Comparison of ENCODE assay signal across 37 cellular contexts in genomic region chr20:61594198-61594597, GRCh38.
"Had no signal": no experiment of that assay in that cellular context is flagged by ENCODE, and none has a peak within 500 bp of the region (broad histone marks: within the 10 kb centered on the region; RNA-seq: fewer than 3 reads in every experiment).

No MANE protein-coding gene starts in this region.

- H3K4me1 ChIP-seq: adrenal gland, body of pancreas, breast epithelium had no signal

- H3K4me1 Mint-ChIP-seq: activated B cell treated with CpG ODN at 0.5 μM for 24 hours; activated CD4-positive, alpha-beta T cell treated with anti-CD3 and anti-CD28 coated beads, Interleukin-2, amount 10 ng/mL, durations not matched to agents 24 days and 14 days; activated naive CD8-positive, alpha-beta T cell treated with anti-CD3 and anti-CD28 coated beads for 36 hours; activated T-helper 17 cell treated with anti-CD3 and anti-CD28 coated beads, Interleukin-2, amount 50 U/mL, for 72 hours; central memory CD8-positive, alpha-beta T cell had no signal

- DNase-seq: activated B cell treated with CpG ODN at 0.5 μM for 24 hours; activated CD4-positive, alpha-beta memory T cell treated with anti-CD3 and anti-CD28 coated beads for 36 hours; activated CD4-positive, alpha-beta T cell treated with anti-CD3 and anti-CD28 coated beads for 4 hours; activated CD4-positive, alpha-beta T cell treated with anti-CD3 and anti-CD28 coated beads, Interleukin-2, amount 10 ng/mL, durations not matched to agents 24 days and 14 days; activated CD4-positive, alpha-beta T cell treated with anti-CD3 and anti-CD28 coated beads, Interleukin-2, amount 50 U/mL, for 1 hour; activated CD4-positive, alpha-beta T cell treated with anti-CD3 and anti-CD28 coated beads, Interleukin-2, amount 50 U/mL, for 4 hours; activated CD4-positive, CD25-positive, alpha-beta regulatory T cell treated with anti-CD3 and anti-CD28 coated beads, Interleukin-2, amount 50 U/mL, for 72 hours; activated CD8-positive, alpha-beta memory T cell treated with anti-CD3 and anti-CD28 coated beads, Interleukin-2, amount 50 U/mL, for 4 hours; activated CD8-positive, alpha-beta T cell treated with anti-CD3 and anti-CD28 coated beads for 36 hours; activated effector memory CD4-positive, alpha-beta T cell treated with anti-CD3 and anti-CD28 coated beads, Interleukin-2, amount 50 U/mL, for 16 hours; activated gamma-delta T cell treated with Interleukin-2 at 50 U/mL for 16 hours; activated naive CD4-positive, alpha-beta T cell; activated naive CD4-positive, alpha-beta T cell treated with anti-CD3 and anti-CD28 coated beads for 36 hours; activated naive CD4-positive, alpha-beta T cell treated with anti-CD3 and anti-CD28 coated beads, Interleukin-2, amount 50 U/mL, for 16 hours; activated naive CD8-positive, alpha-beta T cell treated with anti-CD3 and anti-CD28 coated beads for 36 hours; activated T-cell treated with anti-CD3 and anti-CD28 coated beads for 4 hours; activated T-cell treated with anti-CD3 and anti-CD28 coated beads, Interleukin-2, amount 50 U/mL, for 1 hour; activated T-cell treated with anti-CD3 and anti-CD28 coated beads, Interleukin-2, amount 50 U/mL, for 4 hours; activated T-cell treated with anti-CD3 and anti-CD28 coated beads, Interleukin-2, amount 50 U/mL, for 72 hours; adrenal gland; amniotic stem cell; body of pancreas; brain microvascular endothelial cell; cerebellar nuclear complex; T-helper 1 cell; T-helper 2 cell; T-helper 9 cell had no signal

- H3K27ac ChIP-seq: adrenal gland, body of pancreas, brain microvascular endothelial cell, breast epithelium, VCaP had no signal

- H3K9me3 Mint-ChIP-seq: activated CD4-positive, alpha-beta T cell treated with anti-CD3 and anti-CD28 coated beads, Interleukin-2, amount 10 ng/mL, durations not matched to agents 24 days and 14 days had no signal

- ATAC-seq: activated CD8-positive, alpha-beta T cell treated with anti-CD3 and anti-CD28 coated beads for 36 hours; activated naive CD4-positive, alpha-beta T cell treated with anti-CD3 and anti-CD28 coated beads, Interleukin-2, amount 50 U/mL, for 72 hours; activated T-cell treated with anti-CD3 and anti-CD28 coated beads, Interleukin-2, amount 50 U/mL, for 4 hours; activated T-cell treated with anti-CD3 and anti-CD28 coated beads, Interleukin-2, amount 50 U/mL, for 72 hours; activated T-helper 17 cell treated with anti-CD3 and anti-CD28 coated beads, Interleukin-2, amount 50 U/mL, for 72 hours; body of pancreas had no signal

- H3K27ac Mint-ChIP-seq: activated B cell treated with CpG ODN at 0.5 μM for 24 hours; activated CD4-positive, alpha-beta memory T cell treated with anti-CD3 and anti-CD28 coated beads for 36 hours; activated CD4-positive, alpha-beta T cell treated with anti-CD3 and anti-CD28 coated beads, Interleukin-2, amount 10 ng/mL, durations not matched to agents 24 days and 14 days; activated CD8-positive, alpha-beta T cell treated with anti-CD3 and anti-CD28 coated beads for 36 hours; activated naive CD4-positive, alpha-beta T cell treated with anti-CD3 and anti-CD28 coated beads for 36 hours; activated naive CD4-positive, alpha-beta T cell treated with anti-CD3 and anti-CD28 coated beads, Interleukin-2, amount 50 U/mL, for 72 hours; activated naive CD8-positive, alpha-beta T cell treated with anti-CD3 and anti-CD28 coated beads for 36 hours; activated T-cell treated with anti-CD3 and anti-CD28 coated beads, Interleukin-2, amount 50 U/mL, for 72 hours; activated T-helper 1 cell treated with anti-CD3 and anti-CD28 coated beads, Interleukin-12 subunit alpha, Interleukin-12 subunit beta, Interleukin-2, Interleukin-4 antibody, amounts not matched to agents 30 ng/mL and 10 ng/mL and 1 ng/mL, durations not matched to agents 14 hours and 24 hours and 36 hours; activated T-helper 17 cell treated with anti-CD3 and anti-CD28 coated beads, Interleukin-2, amount 50 U/mL, for 72 hours; T-helper 1 cell treated with Interleukin-12 subunit alpha and Interleukin-12 subunit beta and Interleukin-4 antibody, amounts not matched to agents 30 μg/mL and 1 μg/mL, for 36 hours; T-helper 2 cell treated with Interferon-gamma antibody and Interleukin-4, amounts not matched to agents 5 μg/mL and 100 μg/mL, for 36 hours had no signal

- H3K36me3 ChIP-seq: adrenal gland, brain microvascular endothelial cell, breast epithelium had no signal

- FAIRE-seq: astrocyte, TTC549 had no signal

- H3K9me3 ChIP-seq: adrenal gland had no signal

- H3K4me3 Mint-ChIP-seq: activated B cell treated with CpG ODN at 0.5 μM for 24 hours; activated CD4-positive, alpha-beta memory T cell treated with anti-CD3 and anti-CD28 coated beads for 36 hours; activated CD4-positive, alpha-beta T cell treated with anti-CD3 and anti-CD28 coated beads, Interleukin-2, amount 10 ng/mL, durations not matched to agents 24 days and 14 days; activated CD8-positive, alpha-beta T cell treated with anti-CD3 and anti-CD28 coated beads for 36 hours; activated naive CD4-positive, alpha-beta T cell treated with anti-CD3 and anti-CD28 coated beads for 36 hours; activated naive CD8-positive, alpha-beta T cell treated with anti-CD3 and anti-CD28 coated beads for 36 hours; activated T-cell treated with anti-CD3 and anti-CD28 coated beads, Interleukin-2, amount 50 U/mL, for 4 hours; activated T-cell treated with anti-CD3 and anti-CD28 coated beads, Interleukin-2, amount 50 U/mL, for 72 hours; activated T-helper 1 cell treated with anti-CD3 and anti-CD28 coated beads, Interleukin-12 subunit alpha, Interleukin-12 subunit beta, Interleukin-2, Interleukin-4 antibody, amounts not matched to agents 30 ng/mL and 10 ng/mL and 1 ng/mL, durations not matched to agents 14 hours and 24 hours and 36 hours; activated T-helper 17 cell treated with anti-CD3 and anti-CD28 coated beads, Interleukin-2, amount 50 U/mL, for 72 hours; central memory CD8-positive, alpha-beta T cell; T-helper 1 cell treated with Interleukin-12 subunit alpha and Interleukin-12 subunit beta and Interleukin-4 antibody, amounts not matched to agents 30 μg/mL and 1 μg/mL, for 36 hours; T-helper 2 cell treated with Interferon-gamma antibody and Interleukin-4, amounts not matched to agents 5 μg/mL and 100 μg/mL, for 36 hours had no signal

- H3K27me3 Mint-ChIP-seq: activated B cell treated with CpG ODN at 0.5 μM for 24 hours; activated CD4-positive, alpha-beta memory T cell treated with anti-CD3 and anti-CD28 coated beads for 36 hours; activated CD4-positive, alpha-beta T cell treated with anti-CD3 and anti-CD28 coated beads, Interleukin-2, amount 10 ng/mL, durations not matched to agents 24 days and 14 days; activated CD8-positive, alpha-beta T cell treated with anti-CD3 and anti-CD28 coated beads for 36 hours; activated naive CD8-positive, alpha-beta T cell treated with anti-CD3 and anti-CD28 coated beads for 36 hours; activated T-helper 17 cell treated with anti-CD3 and anti-CD28 coated beads, Interleukin-2, amount 50 U/mL, for 72 hours; central memory CD8-positive, alpha-beta T cell had no signal

- H3K36me3 Mint-ChIP-seq: activated CD4-positive, alpha-beta memory T cell treated with anti-CD3 and anti-CD28 coated beads for 36 hours; activated naive CD8-positive, alpha-beta T cell treated with anti-CD3 and anti-CD28 coated beads for 36 hours had no signal

- H3K4me3 ChIP-seq: adrenal gland, body of pancreas, breast epithelium had no signal
